ENCODE assay signal across 9 cellular contexts in the genomic region with DNA sequence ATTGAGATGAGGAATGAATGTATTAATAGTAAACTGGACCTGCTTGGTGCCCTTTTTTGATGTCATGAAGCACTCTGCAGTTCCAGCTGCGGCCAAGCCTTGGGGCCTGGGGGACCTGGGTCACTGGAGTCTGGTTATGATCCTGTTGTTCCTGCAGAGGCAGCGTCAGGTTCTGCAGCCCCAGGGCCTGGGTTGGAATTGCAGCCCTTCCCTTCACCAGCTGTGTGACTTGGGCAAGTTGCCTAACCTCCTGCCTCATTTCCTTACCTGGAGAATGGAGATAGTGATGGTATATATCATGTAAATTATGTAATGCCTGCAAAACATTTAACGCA. TPM values are rescaled to one million over a fixed set of nuclear protein-coding genes. Genes with fewer than 3 reads are reported as not detected.
A peak's percentile ranks its signal among the peaks of the same experiment; 100 is the strongest.
DNase-seq lines count a peak whose midpoint lies in the region; ATAC-seq, FAIRE-seq and TF ChIP-seq lines count a peak whose summit lies in the region.
"Had no signal": no experiment of that assay in that cellular context is flagged by ENCODE, and none has a peak within 500 bp of the region (broad histone marks: within the 10 kb centered on the region; RNA-seq: fewer than 3 reads in every experiment).

No MANE protein-coding gene starts in this region.

- ATAC-seq in K562 = peak; percentile 50; the same call in 2 of the 3 replicates
- ATAC-seq in HG03196 (IDR thresholded peaks at IDR 0.05; ENCODE audit: unreplicated experiment) = no peak
- no peak for ATAC-seq in GM18519 (IDR thresholded peaks at IDR 0.05; ENCODE audit: low FRiP score, unreplicated experiment)

- 52% methylated on average over 3 of the region's 3 CpGs for WGBS in K562 (ENCODE audit: insufficient coverage, low coverage, missing lambda C conversion rate)

- H3K27ac Mint-ChIP-seq in CD4-positive, alpha-beta memory T cell = peak overlapping the region; percentile 12 to 91 (median 36)
- H3K27ac Mint-ChIP-seq in nephron = peak overlapping the region in 2 of 3 experiments; percentile 5 to 21

- no peak for TF ChIP-seq EP300 in K562 (IDR thresholded peaks at IDR 0.05; ENCODE audit: low read length)

- POLR2A ChIA-PET in CD4-positive, alpha-beta memory T cell (lab: Charles Lee; ENCODE audit: partially characterized antibody) = interaction anchor here (1.0 to 4.2 kb wide), 15 partner anchors 8 to 429 kb away, joined by 3 to 141 read pairs (median 6); partner anchors contain the start of genes MRPS6 and SLC5A3
- POLR2A ChIA-PET in K562 (lab: Yijun Ruan, JAX) = interaction anchor here (1.2 to 2.7 kb wide), 4 partner anchors 12 to 424 kb away, joined by 3 to 21 read pairs (median 4); no protein-coding TSS in a partner anchor

- H3K9me3 ChIP-seq in CD4-positive, alpha-beta memory T cell (ENCODE audit: control insufficient read depth in 1 of 2, low read length in 2 of 2) = peaks cover 0 to 4% of the 10 kb centered on the region in 2 donors
- H3K9me3 ChIP-seq in K562 (replicated peaks; ENCODE audit: control insufficient read depth, insufficient read depth, low read depth, low read length) = no peaks in the 10 kb centered on the region

- H4K20me1 ChIP-seq in K562 (replicated peaks; ENCODE audit: control insufficient read depth, insufficient read depth, low read length) = no peaks in the 10 kb centered on the region

- H3K4me2 ChIP-seq in K562 (ENCODE audit: insufficient read depth, low read length) = no peak overlapping the region

- TF ChIP-seq POLR2A in K562 (conservative IDR thresholded peaks at IDR 0.05) = no peak

- H3K79me2 ChIP-seq in K562 (ENCODE audit: control insufficient read depth, insufficient read depth, low read length) = no peaks in the 10 kb centered on the region

- H3K4me1 ChIP-seq in CD4-positive, alpha-beta memory T cell (ENCODE audit: insufficient read depth, low read length) = peaks cover 8% of the 10 kb centered on the region
- H3K4me1 ChIP-seq in K562 (replicated peaks in 1 of 2; ENCODE audit: control insufficient read depth in 2 of 2, insufficient read depth in 2 of 2, low read length in 2 of 2) = peaks cover 0 to 3% of the 10 kb centered on the region in 2 experiments; a peak in 1 of 5 replicates

- H3K36me3 ChIP-seq in CD4-positive, alpha-beta memory T cell (ENCODE audit: insufficient read depth, low read length) = no peaks in the 10 kb centered on the region
- no peaks in the 10 kb centered on the region for H3K36me3 ChIP-seq in K562 (ENCODE audit: control insufficient read depth, insufficient read depth, low read length)
- H3K36me3 ChIP-seq: brain microvascular endothelial cell had no signal

- H3K4me1 Mint-ChIP-seq in CD4-positive, alpha-beta memory T cell = peaks cover 6 to 12% (median 9%) of the 10 kb centered on the region in 4 donors
- H3K4me1 Mint-ChIP-seq in nephron = peaks cover 5% of the 10 kb centered on the region

- no peak; a peak in 1 of 4 replicates for TF ChIP-seq RAD21 in K562 (CRISPR knock-in tag; conservative IDR thresholded peaks at IDR 0.05 in 1 of 2, IDR thresholded peaks at IDR 0.05 in 1 of 2)

- CTCF ChIA-PET in CD4-positive, alpha-beta memory T cell (lab: Charles Lee; ENCODE audit: partially characterized antibody) = interaction anchor here (0.6 to 4.3 kb wide), 48 partner anchors 11 to 443 kb away, joined by 3 to 335 read pairs (median 6); partner anchors contain the start of genes KCNE2, MRPS6 and SLC5A3
- CTCF ChIA-PET in K562 (lab: Yijun Ruan, JAX; ENCODE audit: low intra/inter-chr PET ratio) = interaction anchor here (1.0 to 3.5 kb wide), 8 partner anchors 294 to 705 kb away, joined by 3 to 36 read pairs (median 6); no protein-coding TSS in a partner anchor

- no peak overlapping the region for H3K4me3 ChIP-seq in CD4-positive, alpha-beta memory T cell (ENCODE audit: low read length in 2 of 2)
- H3K4me3 ChIP-seq in K562 = no peak overlapping the region
- H3K4me3 ChIP-seq: lung had no signal

- no peaks in the 10 kb centered on the region for H3K9me1 ChIP-seq in K562 (ENCODE audit: control insufficient read depth, insufficient read depth, low read length)

- no peak overlapping the region for H3K9ac ChIP-seq in K562 (ENCODE audit: insufficient read depth in 1 of 2, low read depth in 2 of 2, low read length in 2 of 2)

- H3K27me3 ChIP-seq in CD4-positive, alpha-beta memory T cell (ENCODE audit: insufficient read depth, low read length) = no peaks in the 10 kb centered on the region
- peaks cover 0 to 6% of the 10 kb centered on the region in 2 experiments; a peak in 1 of 5 replicates for H3K27me3 ChIP-seq in K562 (ENCODE audit: control insufficient read depth in 2 of 2, insufficient read depth in 2 of 2, low read length in 2 of 2)
- H3K27me3 ChIP-seq: brain microvascular endothelial cell had no signal

- H3K9me3 Mint-ChIP-seq in CD4-positive, alpha-beta memory T cell = peaks cover 0 to 11% (median 4%) of the 10 kb centered on the region in 8 donors
- peaks cover 3% of the 10 kb centered on the region for H3K9me3 Mint-ChIP-seq in nephron

- intact Hi-C loops in CD4-positive, alpha-beta memory T cell (cut with micrococcal nuclease) = loop anchor here (2.0 to 5.0 kb wide), 7 partner anchors 24 to 703 kb away; no protein-coding TSS in a partner anchor
- intact Hi-C loops in K562 (cut with micrococcal nuclease) = loop anchor here (5.0 kb wide), 2 partner anchors 148 to 318 kb away; partner anchors contain the start of genes MRPS6 and SLC5A3

- H3K4me3 Mint-ChIP-seq in CD4-positive, alpha-beta memory T cell = no peak overlapping the region
- H3K4me3 Mint-ChIP-seq in nephron = no peak overlapping the region

- no peak for DNase-seq in CD4-positive, alpha-beta memory T cell
- peak; percentile 18 for DNase-seq in KBM-7
- peak in 1 of 4 experiments; percentile 13 for DNase-seq in K562 (ENCODE audit: extremely low read depth in 1 of 4, low spot score in 3 of 4)
- no peak for DNase-seq in NCI-H1092 treated with DMSO at 0.1 percent for 48 hours (lab: John Stamatoyannopoulos, UW)

- in situ Hi-C loops in KBM-7 (cut with MboI; ENCODE audit: low pct_unique_long_range_greater_than_20kb, low sequenced_read_pairs) = loop anchor here (25.0 kb wide), 1 partner anchor 688 kb away; the partner anchor contains the start of gene RCAN1
- in situ Hi-C loops in K562 (cut with MboI) = loop anchor here (5.0 to 10.0 kb wide), 5 partner anchors 140 to 710 kb away; no protein-coding TSS in a partner anchor

- peak overlapping the region; percentile 72; the same call in 1 of the 2 replicates for H2AFZ ChIP-seq in K562 (ENCODE audit: low read depth, low read length)

- FAIRE-seq in K562 (lab: Jason Lieb, UNC) = no peak

- no TSS peak for BruUV-seq in K562 (replicated peaks; lab: Mats Ljungman, UMichigan)

- H3K27ac ChIP-seq in CD4-positive, alpha-beta memory T cell (ENCODE audit: low read depth, low read length) = no peak overlapping the region
- H3K27ac ChIP-seq in K562 (ENCODE audit: extremely low read depth, low read depth, low read length) = no peak overlapping the region
- H3K27ac ChIP-seq: brain microvascular endothelial cell had no signal

- no peaks in the 10 kb centered on the region for H3K27me3 Mint-ChIP-seq in CD4-positive, alpha-beta memory T cell
- H3K27me3 Mint-ChIP-seq in nephron (ENCODE audit: low read depth) = peaks cover 4% of the 10 kb centered on the region

- TF ChIP-seq CTCF in K562 (IDR thresholded peaks at IDR 0.05 in 2 of 3, conservative IDR thresholded peaks at IDR 0.05 in 1 of 3; ENCODE audit: insufficient read depth in 2 of 3, low read depth in 1 of 3, low read length in 3 of 3) (no peak), nephron (IDR thresholded peaks at IDR 0.05; ENCODE audit: unreplicated experiment in 3 of 3) (no peak)

- no peaks in the 10 kb centered on the region for H3K36me3 Mint-ChIP-seq in CD4-positive, alpha-beta memory T cell
- H3K36me3 Mint-ChIP-seq in nephron (ENCODE audit: low read depth) = no peaks in the 10 kb centered on the region

TF ChIP-seq in K562, 482 proteins besides CTCF, POLR2A, EP300 and RAD21:
- no peak for TF ChIP-seq SIN3A (IDR thresholded peaks at IDR 0.05; ENCODE audit: borderline replicate concordance in 2 of 2, control insufficient read depth in 1 of 2, low read depth in 2 of 2, low read length in 2 of 2)
- no peak for TF ChIP-seq ZNF695 (CRISPR knock-in tag; IDR thresholded peaks at IDR 0.05)
- TF ChIP-seq TAL1 (IDR thresholded peaks at IDR 0.05) = no peak
- TF ChIP-seq EGR1 (conservative IDR thresholded peaks at IDR 0.05) = no peak
- TF ChIP-seq TBL1XR1 (IDR thresholded peaks at IDR 0.05; ENCODE audit: low read length in 2 of 2) = no peak
- TF ChIP-seq HIVEP1 (CRISPR knock-in tag; IDR thresholded peaks at IDR 0.05) = no peak
- TF ChIP-seq CREB5 (CRISPR knock-in tag; IDR thresholded peaks at IDR 0.05) = no peak

RNA-seq across cellular contexts. Expression of gene ATP5PO, which starts 9.1 kb away (rescaled TPM):
- 100 to 1,000 TPM; 126 to 143 TPM for total RNA-seq in CD4-positive, alpha-beta memory T cell
- polyA plus RNA-seq in CD4-positive, alpha-beta memory T cell = 100 to 1,000 TPM; 318 to 472 TPM
- total RNA-seq in K562 (2011; cell fraction: chromatin; rRNA removed; ENCODE audit: low replicate concordance) = 87.2 and 88.1 TPM in 2 replicates
- 116 and 117 TPM in 2 replicates for total RNA-seq in K562 (2011; cell fraction: nucleolus; rRNA removed)
- total RNA-seq in K562 (2011; cell fraction: nucleoplasm; rRNA removed) = 142 and 177 TPM in 2 replicates
- total RNA-seq in K562 (2014; rRNA removed) (331 and 367 TPM in 2 replicates), K562 (2014; rRNA removed; fragmentation: Illumina TruSeq; extraction: Trizol) (629 and 685 TPM in 2 replicates), K562 (2015; rRNA removed; fragmentation: Illumina TruSeq; extraction: Trizol) (525 and 540 TPM in 2 replicates), K562 (2021) (509 and 580 TPM in 2 replicates)
- polyA plus RNA-seq in K562 (2011; rRNA removed) (907 and 1,058 TPM in 2 replicates), K562 (2014; fragmentation: Illumina TruSeq; extraction: Trizol) (919 and 926 TPM in 2 replicates), K562 (2014; fragmentation: Nextera tagmentation; extraction: Ambion mirVana) (1,000 to 10,000 TPM; 2,628 to 2,722 TPM), K562 (2014; rRNA removed) (749 and 808 TPM in 2 replicates)
- polyA plus RNA-seq in K562 (2011; cell fraction: cytosol; rRNA removed) = 395 and 662 TPM in 2 replicates
- polyA plus RNA-seq in K562 (2011; cell fraction: nucleus; rRNA removed) = 197 and 359 TPM in 2 replicates
- polyA plus RNA-seq in K562 (2012) = 622 and 679 TPM in 2 replicates
- 421 and 488 TPM in 2 replicates for polyA minus RNA-seq in K562 (2011; rRNA and poly(A)+ RNA removed)
- polyA minus RNA-seq in K562 (2011; cell fraction: cytosol; rRNA and poly(A)+ RNA removed) = 112 and 139 TPM in 2 replicates
- polyA minus RNA-seq in K562 (2011; cell fraction: nucleus; rRNA and poly(A)+ RNA removed) = 67.7 and 113 TPM in 2 replicates
